Comparison of ENCODE assay signal across 10 cellular contexts in the genomic region with DNA sequence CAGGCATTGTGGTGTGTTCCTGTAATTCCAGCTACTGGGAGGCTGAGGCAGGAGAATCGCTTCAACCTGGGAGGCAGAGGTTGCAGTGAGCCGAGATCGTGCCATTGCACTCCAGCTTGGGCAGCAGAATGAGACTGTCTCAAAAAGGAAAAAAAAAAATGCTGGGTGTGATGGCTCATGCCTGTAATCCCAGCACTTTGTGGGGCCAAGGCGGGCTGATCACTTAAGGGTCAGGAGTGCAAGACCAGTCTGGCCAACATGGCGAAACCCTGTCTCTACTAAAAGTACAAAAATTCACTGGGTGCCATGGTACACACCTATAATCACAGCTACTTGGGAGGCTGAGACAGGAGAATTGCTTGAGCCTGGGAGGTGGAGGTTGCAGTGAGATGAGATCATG. TPM values are rescaled to one million over a fixed set of nuclear protein-coding genes. Genes with fewer than 3 reads are reported as not detected.
A peak's percentile ranks its signal among the peaks of the same experiment; 100 is the strongest.
DNase-seq lines count a peak whose midpoint lies in the region; ATAC-seq, FAIRE-seq and TF ChIP-seq lines count a peak whose summit lies in the region.
"Not testable (repeated sequence)": the region's sequence is repeated elsewhere in the genome, so short reads cannot be mapped to it uniquely, and the experiment has no call there.
"Had no signal": no experiment of that assay in that cellular context is flagged by ENCODE, and none has a peak within 500 bp of the region (broad histone marks: within the 10 kb centered on the region; RNA-seq: fewer than 3 reads in every experiment).

No MANE protein-coding gene starts in this region.

- H3K4me2 ChIP-seq in KMS-11, result peak overlapping the region; percentile 46; the same call in 1 of the 2 replicates
- H3K4me2 ChIP-seq in HepG2 (ENCODE audit: low read depth, low read length); osteoblast (ENCODE audit: insufficient read depth, low read length): not testable (repeated sequence)

- not testable (repeated sequence) for TF ChIP-seq RAD21 in HepG2 (CRISPR knock-in tag; IDR thresholded peaks at IDR 0.05)

- not testable (repeated sequence) for TF ChIP-seq POLR2A in breast epithelium (IDR thresholded peaks at IDR 0.05); HepG2 (IDR thresholded peaks at IDR 0.05; ENCODE audit: insufficient read depth in 1 of 2, low read depth in 2 of 2, low read length in 2 of 2)

- TF ChIP-seq CTCF in KMS-11 (conservative IDR thresholded peaks at IDR 0.05; ENCODE audit: low read depth, low read length); breast epithelium (IDR thresholded peaks at IDR 0.05); HepG2 (CRISPR knock-in tag; IDR thresholded peaks at IDR 0.05); osteoblast (IDR thresholded peaks at IDR 0.05; ENCODE audit: extremely low read depth, low read depth, low read length); type B pancreatic cell (conservative IDR thresholded peaks at IDR 0.05): not testable (repeated sequence)

- H2AFZ ChIP-seq in KMS-11 (ENCODE audit: low read depth); HepG2 (ENCODE audit: low read length); osteoblast (ENCODE audit: low read length): not testable (repeated sequence)

- H3K27ac Mint-ChIP-seq in T-helper 17 cell (peak overlapping the region; percentile 37), type B pancreatic cell (peak overlapping the region; percentile 11)

- POLR2A ChIA-PET in HepG2 (lab: Yijun Ruan, JAX), result not testable (repeated sequence)

- H3K9me3 ChIP-seq in T-helper 17 cell (ENCODE audit: control insufficient read depth, low read length, poor library complexity, severe bottlenecking); breast epithelium; HepG2 (ENCODE audit: low read length); osteoblast (ENCODE audit: low read depth, low read length): not testable (repeated sequence)

- H3K4me3 ChIP-seq in KMS-11 (IDR thresholded peaks at IDR 0.05; ENCODE audit: insufficient read depth, low read depth, low read length); breast epithelium; HepG2 (replicated peaks in 1 of 3; ENCODE audit: insufficient read depth in 1 of 3, low read depth in 2 of 3, low read length in 3 of 3); osteoblast (ENCODE audit: insufficient read depth, low read length); skin epidermis: not testable (repeated sequence)

- not testable (repeated sequence) for H3K4me3 Mint-ChIP-seq in T-helper 17 cell, type B pancreatic cell

- in situ Hi-C loops in HepG2 (cut with HindIII; ENCODE audit: extremely low pct_ligation_motif_present, low pct_unique_long_range_greater_than_20kb), result not testable (repeated sequence)

- not testable (repeated sequence) for TF ChIP-seq EP300 in HepG2 (IDR thresholded peaks at IDR 0.05; ENCODE audit: low read depth in 2 of 2, low read length in 2 of 2); HepG2 (CRISPR knock-in tag; IDR thresholded peaks at IDR 0.05; ENCODE audit: borderline replicate concordance)

- H3K4me1 Mint-ChIP-seq in T-helper 17 cell, result peaks cover 14% of the 10 kb centered on the region
- H3K4me1 Mint-ChIP-seq in type B pancreatic cell (ENCODE audit: unreplicated experiment), result peaks cover 29% of the 10 kb centered on the region

- ATAC-seq in T-helper 17 cell, HepG2: not testable (repeated sequence)

- CTCF ChIA-PET in HepG2 (lab: Yijun Ruan, JAX; ENCODE audit: low intra/inter-chr PET ratio, low total read pairs), result interaction anchor here (8.6 kb wide), 1 partner anchor 50 kb away, joined by 157 read pairs; no protein-coding TSS in a partner anchor

- H3K36me3 Mint-ChIP-seq in T-helper 17 cell (ENCODE audit: low read depth); type B pancreatic cell: not testable (repeated sequence)

- H3K4me1 ChIP-seq in KMS-11 (ENCODE audit: low read depth, poor library complexity, severe bottlenecking), result peaks cover 81% of the 10 kb centered on the region
- peaks cover 17 to 33% of the 10 kb centered on the region in 2 donors for H3K4me1 ChIP-seq in breast epithelium
- H3K4me1 ChIP-seq in HepG2 (ENCODE audit: insufficient read depth, low read length), result peaks cover 37% of the 10 kb centered on the region
- peaks cover 53% of the 10 kb centered on the region for H3K4me1 ChIP-seq in osteoblast (ENCODE audit: insufficient read depth, low read length)

- intact Hi-C loops in breast epithelium (cut with DNase I; ENCODE audit: low total_unique reads) (loop anchor here (5.0 kb wide), 1 partner anchor 52 kb away; no protein-coding TSS in a partner anchor), HepG2 (cut with micrococcal nuclease; ENCODE audit: unreplicated experiment) (loop anchor here (5.0 kb wide), 1 partner anchor 112 kb away; a partner anchor contains a TSS)

- not testable (repeated sequence) for H3K27me3 ChIP-seq in KMS-11 (ENCODE audit: insufficient read depth, low read depth); breast epithelium; HepG2 (ENCODE audit: control insufficient read depth in 1 of 2, insufficient read depth in 2 of 2, low read length in 2 of 2); osteoblast (ENCODE audit: insufficient read depth, low read length)

- H3K27me3 Mint-ChIP-seq in T-helper 17 cell, type B pancreatic cell: not testable (repeated sequence)

- H3K9me3 Mint-ChIP-seq in type B pancreatic cell, result not testable (repeated sequence)

- not testable (repeated sequence) for H3K9ac ChIP-seq in KMS-11; HepG2 (ENCODE audit: insufficient read depth, low read depth, low read length)

- not testable (repeated sequence) for H3K79me2 ChIP-seq in KMS-11 (ENCODE audit: insufficient read depth, low read depth); HepG2 (ENCODE audit: insufficient read depth, low read length); osteoblast (ENCODE audit: insufficient read depth, low read length)

- not testable (repeated sequence) for H3K36me3 ChIP-seq in KMS-11 (ENCODE audit: insufficient read depth); breast epithelium
- peaks cover 6 to 36% of the 10 kb centered on the region in 2 experiments for H3K36me3 ChIP-seq in HepG2 (replicated peaks in 1 of 2; ENCODE audit: control insufficient read depth in 1 of 2, insufficient read depth in 2 of 2, low read length in 2 of 2)
- H3K36me3 ChIP-seq in osteoblast (ENCODE audit: insufficient read depth, low read length), result peaks cover 10% of the 10 kb centered on the region

- WGBS in HepG2 (ENCODE audit: low lambda C conversion rate), result 94% methylated on average over 5 of the region's 5 CpGs

- BruUV-seq in HepG2 (replicated peaks; lab: Mats Ljungman, UMichigan), result not testable (repeated sequence)

- not testable (repeated sequence) for FAIRE-seq in HepG2 (lab: Jason Lieb, UNC)

- not testable (repeated sequence) for DNase-seq in T-helper 17 cell; breast epithelium (ENCODE audit: low spot score in 2 of 2); HepG2 (ENCODE audit: low spot score); osteoblast (ENCODE audit: insufficient read length, low spot score, missing footprints); type B pancreatic cell (ENCODE audit: extremely low spot score, unreplicated experiment)

- H4K20me1 ChIP-seq in KMS-11 (ENCODE audit: insufficient read depth); HepG2 (ENCODE audit: insufficient read depth, low read length); osteoblast (ENCODE audit: insufficient read depth, low read length): not testable (repeated sequence)

- peak overlapping the region; percentile 27; the same call in 1 of the 2 replicates for H3K27ac ChIP-seq in KMS-11
- H3K27ac ChIP-seq in breast epithelium, result peak overlapping the region; percentile 50 to 52
- H3K27ac ChIP-seq in HepG2 (ENCODE audit: extremely low read length, insufficient read depth, low read length), result not testable (repeated sequence)
- H3K27ac ChIP-seq in osteoblast (ENCODE audit: low read depth, low read length), result peak overlapping the region; percentile 94
- H3K27ac ChIP-seq in skin epidermis, result peak overlapping the region in 12 of 21 experiments; percentile 7 to 72 (median 52)

RNA-seq across cellular contexts. Expression of a gene that starts 4.1 kb away (rescaled TPM):
- 100 to 1,000 TPM in 1 of 2 donors, 10 to 100 TPM in 1; 97.0 to 106 TPM for total RNA-seq in T-helper 17 cell
- 10 to 100 TPM; 14.2 to 31.2 (median 25.2) TPM for total RNA-seq in breast epithelium
- total RNA-seq in HepG2 (2016; rRNA removed; fragmentation: Illumina TruSeq; extraction: Trizol), result 8.6 and 8.9 TPM in 2 replicates
- total RNA-seq in HepG2 (2016; cell fraction: cytosol; rRNA removed; fragmentation: Illumina TruSeq; extraction: Trizol; ENCODE audit: low read depth), result 3.2 and 3.7 TPM in 2 replicates
- total RNA-seq in HepG2 (2016; cell fraction: insoluble cytoplasmic fraction; rRNA removed; fragmentation: Illumina TruSeq; extraction: Trizol), result 6.7 and 9.5 TPM in 2 replicates
- total RNA-seq in HepG2 (2016; cell fraction: membrane; rRNA removed; fragmentation: Illumina TruSeq; extraction: Trizol), result 8.2 and 11.1 TPM in 2 replicates
- 6.0 and 7.0 TPM in 2 replicates for total RNA-seq in HepG2 (2016; cell fraction: nucleus; rRNA removed; fragmentation: Illumina TruSeq; extraction: Trizol)
- 6.0 and 6.4 TPM in 2 replicates for polyA plus RNA-seq in HepG2 (2011; rRNA removed)
- polyA plus RNA-seq in HepG2 (2011; cell fraction: cytosol; rRNA removed), result 2.2 and 3.8 TPM in 2 replicates
- polyA plus RNA-seq in HepG2 (2011; cell fraction: nucleus; rRNA removed), result 13.2 and 13.3 TPM in 2 replicates
- polyA plus RNA-seq in HepG2 (2012), result 15.4 and 16.1 TPM in 2 replicates
- 3.8 and 5.4 TPM in 2 replicates for polyA plus RNA-seq in HepG2 (2016; cell fraction: cytosol; fragmentation: Illumina TruSeq; extraction: Trizol; ENCODE audit: low read depth)
- 12.7 and 17.8 TPM in 2 replicates for polyA plus RNA-seq in HepG2 (2016; cell fraction: insoluble cytoplasmic fraction; fragmentation: Illumina TruSeq; extraction: Trizol; ENCODE audit: low read depth)
- 9.6 and 13.8 TPM in 2 replicates for polyA plus RNA-seq in HepG2 (2016; cell fraction: membrane; fragmentation: Illumina TruSeq; extraction: Trizol; ENCODE audit: low read depth)
- polyA plus RNA-seq in HepG2 (2016; cell fraction: nucleus; fragmentation: Illumina TruSeq; extraction: Trizol; ENCODE audit: insufficient read depth, low read depth), result 19.0 and 19.4 TPM in 2 replicates
- 6.4 and 11.7 TPM in 2 replicates for polyA minus RNA-seq in HepG2 (2011; rRNA and poly(A)+ RNA removed; ENCODE audit: low replicate concordance)
- 6.7 and 8.2 TPM in 2 replicates for polyA minus RNA-seq in HepG2 (2011; cell fraction: cytosol; rRNA and poly(A)+ RNA removed)
- 5.2 and 6.7 TPM in 2 replicates for polyA minus RNA-seq in HepG2 (2011; cell fraction: nucleus; rRNA and poly(A)+ RNA removed)
- 31.1 and 32.4 TPM in 2 replicates for total RNA-seq in osteoblast
- total RNA-seq in type B pancreatic cell (ENCODE audit: low replicate concordance), result 23.8 and 34.3 TPM in 2 replicates

RNA-seq across cellular contexts. Expression of a gene that starts 17.2 kb away (rescaled TPM):
- total RNA-seq in T-helper 17 cell (1 to 10 TPM; 1.2 to 2.7 TPM), breast epithelium (under 1 TPM; 0.29 to 0.98 (median 0.80) TPM), HepG2 (2016; rRNA removed; fragmentation: Illumina TruSeq; extraction: Trizol) (114 and 154 TPM in 2 replicates), osteoblast (5.1 and 8.3 TPM in 2 replicates), type B pancreatic cell (ENCODE audit: low replicate concordance) (23.2 and 50.3 TPM in 2 replicates)
- 24.3 and 27.3 TPM in 2 replicates for total RNA-seq in HepG2 (2016; cell fraction: cytosol; rRNA removed; fragmentation: Illumina TruSeq; extraction: Trizol; ENCODE audit: low read depth)
- 117 and 162 TPM in 2 replicates for total RNA-seq in HepG2 (2016; cell fraction: insoluble cytoplasmic fraction; rRNA removed; fragmentation: Illumina TruSeq; extraction: Trizol)
- total RNA-seq in HepG2 (2016; cell fraction: membrane; rRNA removed; fragmentation: Illumina TruSeq; extraction: Trizol), result 42.3 and 51.8 TPM in 2 replicates
- total RNA-seq in HepG2 (2016; cell fraction: nucleus; rRNA removed; fragmentation: Illumina TruSeq; extraction: Trizol), result 89.2 and 89.6 TPM in 2 replicates
- polyA plus RNA-seq in HepG2 (2011; rRNA removed), result 10.7 and 17.4 TPM in 2 replicates
- 6.9 and 8.8 TPM in 2 replicates for polyA plus RNA-seq in HepG2 (2011; cell fraction: cytosol; rRNA removed)
- polyA plus RNA-seq in HepG2 (2011; cell fraction: nucleus; rRNA removed), result 9.6 and 11.4 TPM in 2 replicates
- polyA plus RNA-seq in HepG2 (2012), result 8.4 and 23.9 TPM in 2 replicates
- 12.0 and 14.2 TPM in 2 replicates for polyA plus RNA-seq in HepG2 (2016; cell fraction: cytosol; fragmentation: Illumina TruSeq; extraction: Trizol; ENCODE audit: low read depth)
- 133 and 135 TPM in 2 replicates for polyA plus RNA-seq in HepG2 (2016; cell fraction: insoluble cytoplasmic fraction; fragmentation: Illumina TruSeq; extraction: Trizol; ENCODE audit: low read depth)
- polyA plus RNA-seq in HepG2 (2016; cell fraction: membrane; fragmentation: Illumina TruSeq; extraction: Trizol; ENCODE audit: low read depth), result 15.3 and 18.9 TPM in 2 replicates
- 98.6 and 99.5 TPM in 2 replicates for polyA plus RNA-seq in HepG2 (2016; cell fraction: nucleus; fragmentation: Illumina TruSeq; extraction: Trizol; ENCODE audit: insufficient read depth, low read depth)
- 8.7 and 50.8 TPM in 2 replicates for polyA minus RNA-seq in HepG2 (2011; rRNA and poly(A)+ RNA removed; ENCODE audit: low replicate concordance)
- 9.4 and 10.7 TPM in 2 replicates for polyA minus RNA-seq in HepG2 (2011; cell fraction: cytosol; rRNA and poly(A)+ RNA removed)
- polyA minus RNA-seq in HepG2 (2011; cell fraction: nucleus; rRNA and poly(A)+ RNA removed), result 31.5 and 47.0 TPM in 2 replicates

RNA-seq across cellular contexts. Expression of a gene that starts 59.7 kb away (rescaled TPM):
- not detected for total RNA-seq in T-helper 17 cell
- not detected for total RNA-seq in breast epithelium
- not detected in 2 replicates for total RNA-seq in HepG2 (2016; rRNA removed; fragmentation: Illumina TruSeq; extraction: Trizol)
- total RNA-seq in HepG2 (2016; cell fraction: cytosol; rRNA removed; fragmentation: Illumina TruSeq; extraction: Trizol; ENCODE audit: low read depth), result not detected in 2 replicates
- total RNA-seq in HepG2 (2016; cell fraction: insoluble cytoplasmic fraction; rRNA removed; fragmentation: Illumina TruSeq; extraction: Trizol), result not detected in 2 replicates
- not detected in 2 replicates for total RNA-seq in HepG2 (2016; cell fraction: membrane; rRNA removed; fragmentation: Illumina TruSeq; extraction: Trizol)
- not detected in 2 replicates for total RNA-seq in HepG2 (2016; cell fraction: nucleus; rRNA removed; fragmentation: Illumina TruSeq; extraction: Trizol)
- polyA plus RNA-seq in HepG2 (2011; rRNA removed), result not detected in 2 replicates
- not detected in 2 replicates for polyA plus RNA-seq in HepG2 (2011; cell fraction: cytosol; rRNA removed)
- polyA plus RNA-seq in HepG2 (2011; cell fraction: nucleus; rRNA removed), result not detected in 2 replicates
- polyA plus RNA-seq in HepG2 (2012), result not detected in 2 replicates
- not detected in 2 replicates for polyA plus RNA-seq in HepG2 (2016; cell fraction: cytosol; fragmentation: Illumina TruSeq; extraction: Trizol; ENCODE audit: low read depth)
- not detected in 2 replicates for polyA plus RNA-seq in HepG2 (2016; cell fraction: insoluble cytoplasmic fraction; fragmentation: Illumina TruSeq; extraction: Trizol; ENCODE audit: low read depth)
- not detected in 2 replicates for polyA plus RNA-seq in HepG2 (2016; cell fraction: membrane; fragmentation: Illumina TruSeq; extraction: Trizol; ENCODE audit: low read depth)
- not detected in 2 replicates for polyA plus RNA-seq in HepG2 (2016; cell fraction: nucleus; fragmentation: Illumina TruSeq; extraction: Trizol; ENCODE audit: insufficient read depth, low read depth)
- not detected in 2 replicates for polyA minus RNA-seq in HepG2 (2011; rRNA and poly(A)+ RNA removed; ENCODE audit: low replicate concordance)
- not detected in 2 replicates for polyA minus RNA-seq in HepG2 (2011; cell fraction: cytosol; rRNA and poly(A)+ RNA removed)
- polyA minus RNA-seq in HepG2 (2011; cell fraction: nucleus; rRNA and poly(A)+ RNA removed), result not detected in 2 replicates
- 1.8 and 2.7 TPM in 2 replicates for total RNA-seq in osteoblast
- total RNA-seq in type B pancreatic cell (ENCODE audit: low replicate concordance), result 0.36 and 0.43 TPM in 2 replicates
- total RNA-seq: HT1080, PC-3 had no signal
- polyA plus RNA-seq: IgD-negative memory B cell had no signal
